ENCODE assay signal across 1 cellular context in genomic region chr11:695332-695605, GRCh38.
TF ChIP-seq lines count a peak whose summit lies in the region.

No MANE protein-coding gene starts in this region.

TF ChIP-seq in GM23338, 12 proteins besides CTCF, POLR2A, EP300 and RAD21 (continued from another document):
- TF ChIP-seq ZNF462 (CRISPR knock-in tag; IDR thresholded peaks at IDR 0.05) (no peak), JUNB (IDR thresholded peaks at IDR 0.05; ENCODE audit: unreplicated experiment) (no peak), NANOG (IDR thresholded peaks at IDR 0.05; ENCODE audit: borderline replicate concordance) (no peak), ZNF114 (CRISPR knock-in tag; IDR thresholded peaks at IDR 0.05) (no peak), ZNF331 (CRISPR knock-in tag; IDR thresholded peaks at IDR 0.05; ENCODE audit: low read depth) (no peak), STAT1 (IDR thresholded peaks at IDR 0.05; ENCODE audit: unreplicated experiment) (no peak), EZH2 (IDR thresholded peaks at IDR 0.05; ENCODE audit: low read depth, unreplicated experiment) (no peak), POLR2AphosphoS5 (IDR thresholded peaks at IDR 0.05; ENCODE audit: low read depth) (no peak; the same call in 1 of the 2 replicates), REST (IDR thresholded peaks at IDR 0.05; ENCODE audit: unreplicated experiment) (no peak), ETS1 (IDR thresholded peaks at IDR 0.05) (no peak)
